Comparison of ENCODE assay signal across 1 cellular context in genomic region chr17:74176546-74177001, GRCh38.
A peak's percentile ranks its signal among the peaks of the same experiment; 100 is the strongest.
TF ChIP-seq lines count a peak whose summit lies in the region.

No MANE protein-coding gene starts in this region.

TF ChIP-seq in H1, 55 proteins besides CTCF, POLR2A, EP300 and RAD21:
- TF ChIP-seq KDM4A (IDR thresholded peaks at IDR 0.05; ENCODE audit: low read depth, low read length, severe bottlenecking) (no peak), CBX5 (IDR thresholded peaks at IDR 0.05; ENCODE audit: low read depth, low read length) (no peak), CEBPB (IDR thresholded peaks at IDR 0.05; ENCODE audit: low read depth, low read length) (no peak), SIRT6 (IDR thresholded peaks at IDR 0.05; ENCODE audit: low read length) (no peak), YY1 (IDR thresholded peaks at IDR 0.05; ENCODE audit: low read depth, low read length) (peak; percentile 52; the same call in 1 of the 2 replicates), HDAC2 (IDR thresholded peaks at IDR 0.05; ENCODE audit: borderline replicate concordance in 1 of 2, low read depth in 2 of 2, low read length in 2 of 2) (peak in 1 of 2 experiments; percentile 94; a peak in 2 of 4 replicates), ATF2 (IDR thresholded peaks at IDR 0.05; ENCODE audit: low read length) (0 out of 2 replicates have a peak, but pooled peaks have one; percentile 29), CBX8 (IDR thresholded peaks at IDR 0.05; ENCODE audit: borderline replicate concordance, low read depth, low read length) (no peak), GABPA (IDR thresholded peaks at IDR 0.05; ENCODE audit: borderline replicate concordance, insufficient read depth, low read length) (no peak), POU5F1 (IDR thresholded peaks at IDR 0.05; ENCODE audit: low read depth, low read length) (no peak), SP1 (IDR thresholded peaks at IDR 0.05; ENCODE audit: low read depth, low read length) (no peak), EZH2 (IDR thresholded peaks at IDR 0.05; ENCODE audit: low read depth, low read length, severe bottlenecking) (no peak), NRF1 (IDR thresholded peaks at IDR 0.05; ENCODE audit: low read depth, low read length) (no peak), JUN (IDR thresholded peaks at IDR 0.05; ENCODE audit: low read depth, low read length) (no peak), ZNF274 (IDR thresholded peaks at IDR 0.05; ENCODE audit: borderline replicate concordance, extremely low read depth, low read length) (no peak), KDM5A (IDR thresholded peaks at IDR 0.05; ENCODE audit: low read length) (no peak), KDM1A (IDR thresholded peaks at IDR 0.05; ENCODE audit: borderline replicate concordance, low read length) (peak; percentile 97), BCL11A (IDR thresholded peaks at IDR 0.05; ENCODE audit: low read depth in 2 of 2, low read length in 2 of 2) (no peak), SIN3A (conservative IDR thresholded peaks at IDR 0.05 in 1 of 2, IDR thresholded peaks at IDR 0.05 in 1 of 2; ENCODE audit: low read depth in 1 of 2, low read length in 2 of 2) (no peak), EGR1 (IDR thresholded peaks at IDR 0.05; ENCODE audit: borderline replicate concordance, low read depth, low read length) (no peak), RXRA (IDR thresholded peaks at IDR 0.05; ENCODE audit: insufficient read depth, low read depth, low read length) (no peak), SAP30 (IDR thresholded peaks at IDR 0.05; ENCODE audit: insufficient read depth, insufficient replicate concordance, low read length) (no peak), HDAC6 (IDR thresholded peaks at IDR 0.05; ENCODE audit: low read depth, low read length) (no peak), BRCA1 (IDR thresholded peaks at IDR 0.05; ENCODE audit: low read depth, low read length) (no peak), BACH1 (IDR thresholded peaks at IDR 0.05; ENCODE audit: low read length) (no peak), CHD2 (IDR thresholded peaks at IDR 0.05; ENCODE audit: low read length) (no peak), RFX5 (IDR thresholded peaks at IDR 0.05; ENCODE audit: borderline replicate concordance, low read depth, low read length) (no peak)
